In genomic region chr3:138937690-138938055, GRCh38 we compare ENCODE assay signal across 1 cellular context.
A peak's percentile ranks its signal among the peaks of the same experiment; 100 is the strongest.
TF ChIP-seq lines count a peak whose summit lies in the region.

No MANE protein-coding gene starts in this region.

TF ChIP-seq in WTC11, 78 proteins besides CTCF, POLR2A, EP300 and RAD21:
- TF ChIP-seq PRDM15 (CRISPR knock-in tag; IDR thresholded peaks at IDR 0.05): peak; percentile 58; the same call in 1 of the 2 replicates
- TF ChIP-seq HMGA2 (CRISPR knock-in tag; IDR thresholded peaks at IDR 0.05): no peak
- TF ChIP-seq ZNF396 (CRISPR knock-in tag; IDR thresholded peaks at IDR 0.05; ENCODE audit: borderline replicate concordance): no peak
- no peak for TF ChIP-seq CREM (CRISPR knock-in tag; IDR thresholded peaks at IDR 0.05)
